In the genomic region with DNA sequence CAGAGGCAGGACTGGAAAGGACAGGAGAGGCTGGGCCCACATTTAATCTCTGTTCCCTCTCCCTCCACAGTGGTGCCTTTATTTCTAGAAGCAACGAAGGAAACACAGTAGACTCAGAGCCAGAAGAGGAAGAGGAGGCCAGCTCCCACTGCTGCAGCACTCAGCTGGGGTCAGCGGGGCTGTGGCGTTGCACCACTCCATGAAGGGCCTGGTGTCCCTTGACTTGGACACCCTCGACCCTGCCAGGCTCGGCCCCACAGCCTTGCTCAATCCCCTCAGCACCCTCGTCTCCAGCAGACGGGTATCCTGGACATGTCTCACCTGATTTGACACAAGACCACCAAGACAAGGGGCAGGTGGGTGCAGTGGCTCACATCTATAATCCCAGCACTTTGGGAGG, we compare ENCODE assay signal across 16 cellular contexts. TPM values are rescaled to one million over a fixed set of nuclear protein-coding genes. Genes with fewer than 3 reads are reported as not detected.
DNase-seq lines count a peak whose midpoint lies in the region; ATAC-seq and TF ChIP-seq lines count a peak whose summit lies in the region.
"Had no signal": no experiment of that assay in that cellular context is flagged by ENCODE, and none has a peak within 500 bp of the region (broad histone marks: within the 10 kb centered on the region; RNA-seq: fewer than 3 reads in every experiment).

No MANE protein-coding gene starts in this region.

- DNase-seq in Right ventricle myocardium superior (peak; percentile 44), right atrium auricular region (ENCODE audit: low spot score) (no peak), SKM-1 (lab: John Stamatoyannopoulos, UW; ENCODE audit: unreplicated experiment) (peak; percentile 2), stomach (no peak), putamen (ENCODE audit: low spot score) (no peak), MCF 10A (ENCODE audit: unreplicated experiment) (no peak)
- DNase-seq in stimulated activated CD4-positive, alpha-beta T cell treated with anti-CD3 and anti-CD28 coated beads, Interleukin-4, amount 100 ng/mL, for 4 hours = no peak
- DNase-seq: activated gamma-delta T cell treated with Interleukin-2 at 50 U/mL for 16 hours, foreskin keratinocyte, NCI-H1694 treated with DMSO at 0.1 percent for 48 hours, ovary had no signal

- TF ChIP-seq CTCF in right atrium auricular region (IDR thresholded peaks at IDR 0.05) = no peak
- no peak for TF ChIP-seq CTCF in stomach (IDR thresholded peaks at IDR 0.05)
- no peak for TF ChIP-seq CTCF in MCF 10A (IDR thresholded peaks at IDR 0.05; ENCODE audit: unreplicated experiment)

- 71 to 100% (median 74%) methylated on average over 1 to 7 of the region's 7 CpGs for WGBS in stomach, 5 donors

- no peak overlapping the region for H3K4me3 Mint-ChIP-seq in MCF 10A (ENCODE audit: unreplicated experiment)
- H3K4me3 Mint-ChIP-seq: T-helper 1 cell treated with Interleukin-12 subunit alpha and Interleukin-12 subunit beta and Interleukin-4 antibody, amounts not matched to agents 30 μg/mL and 1 μg/mL, for 36 hours; type B pancreatic cell had no signal

- no peaks in the 10 kb centered on the region for H3K4me1 ChIP-seq in right atrium auricular region
- H3K4me1 ChIP-seq in stomach = peaks cover 9 to 35% (median 26%) of the 10 kb centered on the region in 4 donors
- H3K4me1 ChIP-seq: breast epithelium, foreskin keratinocyte had no signal

- H3K9me3 Mint-ChIP-seq in MCF 10A (ENCODE audit: unreplicated experiment) = no peaks in the 10 kb centered on the region
- H3K9me3 Mint-ChIP-seq: endodermal cell; T-helper 1 cell treated with Interleukin-12 subunit alpha and Interleukin-12 subunit beta and Interleukin-4 antibody, amounts not matched to agents 30 μg/mL and 1 μg/mL, for 36 hours; type B pancreatic cell had no signal

- no peak overlapping the region for H3K4me3 ChIP-seq in right atrium auricular region
- H3K4me3 ChIP-seq in stomach = no peak overlapping the region
- H3K4me3 ChIP-seq: ovary had no signal

- no peaks in the 10 kb centered on the region for H3K36me3 ChIP-seq in right atrium auricular region
- peaks cover 0 to 17% (median 3%) of the 10 kb centered on the region in 4 donors for H3K36me3 ChIP-seq in stomach
- H3K36me3 ChIP-seq: breast epithelium, ovary had no signal

- H3K4me1 Mint-ChIP-seq in MCF 10A (ENCODE audit: insufficient read depth, unreplicated experiment) = no peaks in the 10 kb centered on the region

- no peak overlapping the region for H3K27ac Mint-ChIP-seq in MCF 10A (ENCODE audit: low read depth, unreplicated experiment)
- H3K27ac Mint-ChIP-seq: endodermal cell; T-helper 1 cell treated with Interleukin-12 subunit alpha and Interleukin-12 subunit beta and Interleukin-4 antibody, amounts not matched to agents 30 μg/mL and 1 μg/mL, for 36 hours; type B pancreatic cell had no signal

- no TSS peak for BruUV-seq in MCF 10A (replicated peaks; lab: Mats Ljungman, UMichigan)

- no peak for TF ChIP-seq POLR2A in stomach (IDR thresholded peaks at IDR 0.05)

- peak; percentile 17 for ATAC-seq in Right ventricle myocardium superior (ENCODE audit: poor library complexity)

- CTCF ChIA-PET in MCF 10A (lab: Yijun Ruan, JAX) = interaction anchor here (0.5 to 2.2 kb wide), 3 partner anchors 55 to 100 kb away, joined by 3 to 12 read pairs (median 3); no protein-coding TSS in a partner anchor

- no peak for TF ChIP-seq EP300 in stomach (IDR thresholded peaks at IDR 0.05)

- H3K27ac ChIP-seq in right atrium auricular region (no peak overlapping the region), layer of hippocampus (ENCODE audit: low read depth, low read length) (peak overlapping the region; percentile 63), stomach (peak overlapping the region in 4 of 5 donors; percentile 7 to 50 (median 36))
- H3K27ac ChIP-seq: breast epithelium, foreskin keratinocyte, ovary had no signal

- intact Hi-C loops in Right ventricle myocardium superior (cut with DNase I) = no loop called here
- intact Hi-C loops in stomach (cut with DNase I; ENCODE audit: low total_unique reads) = no loop called here
- intact Hi-C loops in MCF 10A (cut with micrococcal nuclease) = no loop called here

- no peaks in the 10 kb centered on the region for H3K36me3 Mint-ChIP-seq in MCF 10A (ENCODE audit: insufficient read depth, unreplicated experiment)
- H3K36me3 Mint-ChIP-seq: type B pancreatic cell had no signal

- no peaks in the 10 kb centered on the region for H3K9me3 ChIP-seq in right atrium auricular region
- H3K9me3 ChIP-seq in stomach = no peaks in the 10 kb centered on the region
- H3K9me3 ChIP-seq: breast epithelium, ovary had no signal

- POLR2A ChIA-PET in MCF 10A (lab: Yijun Ruan, JAX) = no interaction called here

- H3K27me3 Mint-ChIP-seq in MCF 10A (ENCODE audit: insufficient read depth, unreplicated experiment) = no peaks in the 10 kb centered on the region
- H3K27me3 Mint-ChIP-seq: type B pancreatic cell had no signal

- H3K27me3 ChIP-seq in right atrium auricular region (no peaks in the 10 kb centered on the region), layer of hippocampus (ENCODE audit: control insufficient read depth, insufficient read depth, low read length) (no peaks in the 10 kb centered on the region), stomach (no peaks in the 10 kb centered on the region)
- H3K27me3 ChIP-seq: breast epithelium, foreskin keratinocyte, ovary had no signal

RNA-seq across cellular contexts. Expression of gene PRKAG2, which starts 38.8 kb away (rescaled TPM):
- total RNA-seq in Right ventricle myocardium superior (120 TPM), right atrium auricular region (100 to 1,000 TPM; 133 to 177 TPM), stomach (100 to 1,000 TPM in 1 of 5 donors, 10 to 100 TPM in 4; 56.7 to 302 (median 70.3) TPM), MCF 10A (2022) (62.5 and 73.9 TPM in 2 replicates)
- polyA plus RNA-seq in stomach = 10 to 100 TPM; 19.9 to 27.9 (median 26.3) TPM

Comparison
In these comparisons a context has a peak if more than half of its experiments do, and no peak if none do; other contexts are left out.
1. DNase-seq: peak in Right ventricle myocardium superior (single experiment) and SKM-1 (single experiment); none in right atrium auricular region (single experiment), stomach (single experiment), stimulated activated CD4-positive, alpha-beta T cell treated with anti-CD3 and anti-CD28 coated beads, Interleukin-4, amount 100 ng/mL, for 4 hours (0 of 2), putamen (single experiment) and MCF 10A (single experiment).
2. H3K27ac ChIP-seq: peak in layer of hippocampus (single experiment) and stomach (4 of 5); none in right atrium auricular region (0 of 2).